In genomic region chr10:84845628-84846261, GRCh38 we compare ENCODE assay signal across 8 cellular contexts.
DNase-seq lines count a peak whose midpoint lies in the region; ATAC-seq lines count a peak whose summit lies in the region.

No MANE protein-coding gene starts in this region.

- no peak overlapping the region for H3K4me3 Mint-ChIP-seq in activated naive CD4-positive, alpha-beta T cell treated with anti-CD3 and anti-CD28 coated beads for 36 hours

- intact Hi-C loops in activated naive CD4-positive, alpha-beta T cell treated with anti-CD3 and anti-CD28 coated beads for 36 hours (cut with micrococcal nuclease): no loop called here

- H3K4me1 Mint-ChIP-seq in activated naive CD4-positive, alpha-beta T cell treated with anti-CD3 and anti-CD28 coated beads for 36 hours (ENCODE audit: low read depth): no peaks in the 10 kb centered on the region

- CTCF ChIA-PET in activated naive CD4-positive, alpha-beta T cell treated with anti-CD3 and anti-CD28 coated beads for 36 hours (lab: Charles Lee): interaction anchor here (1.1 kb wide), 1 partner anchor 911 kb away, joined by 3 read pairs; no protein-coding TSS in a partner anchor

- H3K27ac Mint-ChIP-seq in activated naive CD4-positive, alpha-beta T cell treated with anti-CD3 and anti-CD28 coated beads for 36 hours: no peak overlapping the region

- DNase-seq in D341Med (ENCODE audit: low spot score): peak; percentile 44
- peak; percentile 30 to 59 for DNase-seq in NCI-H526 (lab: John Stamatoyannopoulos, UW)
- peak; percentile 29 for DNase-seq in iPS-NIHi11 (ENCODE audit: low spot score)
- no peak for DNase-seq in activated naive CD4-positive, alpha-beta T cell treated with anti-CD3 and anti-CD28 coated beads for 36 hours
- no peak for DNase-seq in ecto neural progenitor cell (ENCODE audit: low spot score)

- no peaks in the 10 kb centered on the region for H3K27me3 Mint-ChIP-seq in activated naive CD4-positive, alpha-beta T cell treated with anti-CD3 and anti-CD28 coated beads for 36 hours (ENCODE audit: low read depth)

- ATAC-seq in GM19351 (IDR thresholded peaks at IDR 0.05; ENCODE audit: unreplicated experiment) (peak; percentile 67), GM19324 (IDR thresholded peaks at IDR 0.05; ENCODE audit: low FRiP score, unreplicated experiment) (no peak), HG03378 (IDR thresholded peaks at IDR 0.05; ENCODE audit: unreplicated experiment) (no peak)

- no peaks in the 10 kb centered on the region for H3K9me3 Mint-ChIP-seq in activated naive CD4-positive, alpha-beta T cell treated with anti-CD3 and anti-CD28 coated beads for 36 hours

- H3K36me3 Mint-ChIP-seq in activated naive CD4-positive, alpha-beta T cell treated with anti-CD3 and anti-CD28 coated beads for 36 hours (ENCODE audit: low read depth): no peaks in the 10 kb centered on the region

Comparison
In these comparisons a context has a peak if more than half of its experiments do, and no peak if none do; other contexts are left out.
1. DNase-seq: peak in D341Med (single experiment), NCI-H526 (2 of 2) and iPS-NIHi11 (single experiment); none in activated naive CD4-positive, alpha-beta T cell treated with anti-CD3 and anti-CD28 coated beads for 36 hours (single experiment) and ecto neural progenitor cell (single experiment).